ENCODE assay signal across 17 cellular contexts in genomic region chr18:49521251-49521650, GRCh38. TPM values are rescaled to one million over a fixed set of nuclear protein-coding genes. Genes with fewer than 3 reads are reported as not detected.
DNase-seq lines count a peak whose midpoint lies in the region; TF ChIP-seq lines count a peak whose summit lies in the region.
"Had no signal": no experiment of that assay in that cellular context is flagged by ENCODE, and none has a peak within 500 bp of the region (broad histone marks: within the 10 kb centered on the region; RNA-seq: fewer than 3 reads in every experiment).

No MANE protein-coding gene starts in this region.

- H3K27ac Mint-ChIP-seq in brain, result peak overlapping the region; percentile 26 to 90 (median 66)
- H3K27ac Mint-ChIP-seq: activated B cell treated with CpG ODN at 0.5 μM for 24 hours; activated naive CD4-positive, alpha-beta T cell treated with anti-CD3 and anti-CD28 coated beads, Interleukin-2, amount 50 U/mL, for 24 hours; naive B cell; type B pancreatic cell had no signal

- H3K4me1 Mint-ChIP-seq in brain, result peaks cover 51% of the 10 kb centered on the region
- H3K4me1 Mint-ChIP-seq: activated B cell treated with CpG ODN at 0.5 μM for 24 hours; activated naive CD4-positive, alpha-beta T cell treated with anti-CD3 and anti-CD28 coated beads, Interleukin-2, amount 50 U/mL, for 24 hours; central memory CD8-positive, alpha-beta T cell; naive B cell had no signal

- H3K4me1 ChIP-seq in cardiac muscle cell (ENCODE audit: low read depth), result peaks cover 34% of the 10 kb centered on the region
- H3K4me1 ChIP-seq in sigmoid colon, result no peaks in the 10 kb centered on the region
- H3K4me1 ChIP-seq in tibial nerve, result no peaks in the 10 kb centered on the region

- peaks cover 0 to 4% (median 0%) of the 10 kb centered on the region in 5 experiments for H3K9me3 Mint-ChIP-seq in brain
- H3K9me3 Mint-ChIP-seq: activated B cell treated with CpG ODN at 0.5 μM for 24 hours; activated naive CD4-positive, alpha-beta T cell treated with anti-CD3 and anti-CD28 coated beads, Interleukin-2, amount 50 U/mL, for 24 hours; central memory CD8-positive, alpha-beta T cell; type B pancreatic cell had no signal

- TF ChIP-seq CTCF in cardiac muscle cell (IDR thresholded peaks at IDR 0.05; ENCODE audit: low read depth, low read length) (no peak), brain (conservative IDR thresholded peaks at IDR 0.05) (no peak), sigmoid colon (IDR thresholded peaks at IDR 0.05) (no peak), tibial nerve (IDR thresholded peaks at IDR 0.05) (no peak)

- H3K4me3 ChIP-seq in cardiac muscle cell, result no peak overlapping the region
- H3K4me3 ChIP-seq in sigmoid colon, result no peak overlapping the region
- no peak overlapping the region for H3K4me3 ChIP-seq in tibial nerve

- no peaks in the 10 kb centered on the region for H3K27me3 Mint-ChIP-seq in brain
- H3K27me3 Mint-ChIP-seq: central memory CD8-positive, alpha-beta T cell; type B pancreatic cell had no signal

- H3K27ac ChIP-seq in cardiac muscle cell, result peak overlapping the region; percentile 88
- no peak overlapping the region for H3K27ac ChIP-seq in sigmoid colon
- H3K27ac ChIP-seq in tibial nerve, result no peak overlapping the region

- H3K36me3 ChIP-seq in cardiac muscle cell (no peaks in the 10 kb centered on the region), sigmoid colon (no peaks in the 10 kb centered on the region), tibial nerve (no peaks in the 10 kb centered on the region)

- 89 to 92% methylated on average over 5 of the region's 5 CpGs for WGBS in sigmoid colon, 2 donors
- WGBS in tibial nerve, 2 donors, result 67 to 68% methylated on average over 5 of the region's 5 CpGs

- peak overlapping the region in 1 of 5 experiments; percentile 10 for H3K4me3 Mint-ChIP-seq in brain
- H3K4me3 Mint-ChIP-seq: activated B cell treated with CpG ODN at 0.5 μM for 24 hours; activated naive CD4-positive, alpha-beta T cell treated with anti-CD3 and anti-CD28 coated beads, Interleukin-2, amount 50 U/mL, for 24 hours; central memory CD8-positive, alpha-beta T cell; naive B cell; type B pancreatic cell had no signal

- H3K36me3 Mint-ChIP-seq in brain, result no peaks in the 10 kb centered on the region
- H3K36me3 Mint-ChIP-seq: activated naive CD4-positive, alpha-beta T cell treated with anti-CD3 and anti-CD28 coated beads, Interleukin-2, amount 50 U/mL, for 24 hours; naive B cell; type B pancreatic cell had no signal

- H3K9me3 ChIP-seq in cardiac muscle cell (ENCODE audit: low read depth), result no peaks in the 10 kb centered on the region
- no peaks in the 10 kb centered on the region for H3K9me3 ChIP-seq in sigmoid colon
- no peaks in the 10 kb centered on the region for H3K9me3 ChIP-seq in tibial nerve

- DNase-seq in cardiac muscle cell (ENCODE audit: low read depth in 1 of 2, low spot score in 1 of 2) (peak in 1 of 2 donors; percentile 83), cardiac septum (ENCODE audit: low spot score) (no peak), NCI-H187 (lab: John Stamatoyannopoulos, UW) (peak; percentile 34 to 42), sigmoid colon (peak; percentile 19), tibial nerve (ENCODE audit: low spot score in 2 of 2) (no peak), COLO829 (ENCODE audit: low spot score) (no peak), LoVo (ENCODE audit: low spot score) (no peak)
- DNase-seq: activated B cell treated with CpG ODN at 0.5 μM for 24 hours; MM.1S; naive B cell; right cardiac atrium; stimulated activated CD4-positive, alpha-beta T cell treated with anti-CD3 and anti-CD28 coated beads, Interleukin-4, amount 100 ng/mL, for 24 hours; SW 1271 had no signal

- intact Hi-C loops in cardiac septum (cut with DNase I), result no loop called here
- intact Hi-C loops in sigmoid colon (cut with DNase I), result no loop called here

- H3K27me3 ChIP-seq in cardiac muscle cell (no peaks in the 10 kb centered on the region), sigmoid colon (no peaks in the 10 kb centered on the region), tibial nerve (no peaks in the 10 kb centered on the region)

- TF ChIP-seq POLR2A in sigmoid colon (IDR thresholded peaks at IDR 0.05), result no peak
- TF ChIP-seq POLR2A in tibial nerve (IDR thresholded peaks at IDR 0.05), result no peak

- TF ChIP-seq EP300 in sigmoid colon (IDR thresholded peaks at IDR 0.05) (no peak), tibial nerve (IDR thresholded peaks at IDR 0.05) (no peak)

RNA-seq across cellular contexts. Expression of gene RPL17, which starts 29.0 kb away (rescaled TPM):
- total RNA-seq in cardiac muscle cell (1,792 and 1,922 TPM in 2 replicates), cardiac septum (615 TPM), sigmoid colon (1,000 to 10,000 TPM; 2,588 to 3,861 (median 3,027) TPM), tibial nerve (1,000 to 10,000 TPM; 1,643 to 3,253 (median 1,938) TPM)
- polyA plus RNA-seq in cardiac muscle cell (737 and 809 TPM in 2 replicates), brain (ENCODE audit: insufficient read depth, low read depth, low replicate concordance) (1,067 TPM), sigmoid colon (1,000 to 10,000 TPM; 2,394 to 4,238 (median 2,434) TPM)

RNA-seq across cellular contexts. Expression of gene C18orf32, which starts 34.2 kb away (rescaled TPM):
- total RNA-seq in cardiac muscle cell, result 22.5 and 40.0 TPM in 2 replicates
- polyA plus RNA-seq in cardiac muscle cell, result 97.6 and 109 TPM in 2 replicates
- total RNA-seq in cardiac septum, result 65.2 TPM
- polyA plus RNA-seq in brain (ENCODE audit: insufficient read depth, low read depth, low replicate concordance), result 140 TPM
- 10 to 100 TPM; 29.1 to 57.8 (median 45.8) TPM for total RNA-seq in sigmoid colon
- polyA plus RNA-seq in sigmoid colon, result 10 to 100 TPM; 58.4 to 68.7 (median 64.9) TPM
- total RNA-seq in tibial nerve, result 10 to 100 TPM; 22.2 to 38.5 (median 26.7) TPM

RNA-seq across cellular contexts. Expression of gene LIPG, which starts 40.6 kb away (rescaled TPM):
- 1.5 and 3.3 TPM in 2 replicates for total RNA-seq in cardiac muscle cell
- polyA plus RNA-seq in cardiac muscle cell, result 1.5 and 2.8 TPM in 2 replicates
- 1.7 TPM for total RNA-seq in cardiac septum
- 0.44 TPM for polyA plus RNA-seq in brain (ENCODE audit: insufficient read depth, low read depth, low replicate concordance)
- 1 to 10 TPM in 2 of 4 donors, under 1 TPM in 2; under 0.01 to 4.4 (median 2.1) TPM for total RNA-seq in sigmoid colon
- 10 to 100 TPM in 1 of 3 donors, 1 to 10 TPM in 2; 2.3 to 21.9 (median 2.4) TPM for polyA plus RNA-seq in sigmoid colon
- total RNA-seq in tibial nerve, result under 1 TPM in 2 of 4 donors, not detected in 2; 0.39 to 0.44 TPM

Comparison
In these comparisons a context has a peak if more than half of its experiments do, and no peak if none do; other contexts are left out.
1. DNase-seq: peak in NCI-H187 (2 of 2) and sigmoid colon (single experiment); none in cardiac septum (single experiment), tibial nerve (0 of 2), COLO829 (single experiment) and LoVo (single experiment).